Comparison of ENCODE assay signal across 1 cellular context in the genomic region with DNA sequence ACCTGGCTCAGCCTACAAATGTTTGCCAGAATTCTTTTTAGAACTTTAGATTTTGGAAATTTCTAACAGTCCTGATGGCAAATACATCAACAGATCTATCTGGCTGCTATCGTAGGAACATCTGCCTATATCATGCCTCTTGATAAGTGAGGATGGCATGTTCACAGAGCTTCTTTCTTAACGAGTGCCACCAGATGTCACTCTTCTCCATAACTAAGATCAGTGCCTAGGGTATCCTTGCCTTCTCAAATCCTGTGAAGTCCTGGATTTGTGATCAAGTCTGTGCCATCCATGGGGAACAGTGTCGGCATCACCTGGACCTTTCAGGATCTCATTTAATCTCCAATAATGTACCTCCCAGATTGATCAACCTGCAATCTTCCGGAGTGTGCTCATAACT.
A peak's percentile ranks its signal among the peaks of the same experiment; 100 is the strongest.
TF ChIP-seq lines count a peak whose summit lies in the region.

No MANE protein-coding gene starts in this region.

TF ChIP-seq in HepG2, 621 proteins besides CTCF, POLR2A, EP300 and RAD21:
- TF ChIP-seq STAG1 (CRISPR knock-in tag; IDR thresholded peaks at IDR 0.05) (peak; percentile 60), GMEB2 (CRISPR knock-in tag; IDR thresholded peaks at IDR 0.05; ENCODE audit: low read depth) (no peak), SMC3 (IDR thresholded peaks at IDR 0.05; ENCODE audit: low read length) (peak; percentile 30; the same call in 1 of the 2 replicates)
